ENCODE assay signal across 28 cellular contexts in the genomic region with DNA sequence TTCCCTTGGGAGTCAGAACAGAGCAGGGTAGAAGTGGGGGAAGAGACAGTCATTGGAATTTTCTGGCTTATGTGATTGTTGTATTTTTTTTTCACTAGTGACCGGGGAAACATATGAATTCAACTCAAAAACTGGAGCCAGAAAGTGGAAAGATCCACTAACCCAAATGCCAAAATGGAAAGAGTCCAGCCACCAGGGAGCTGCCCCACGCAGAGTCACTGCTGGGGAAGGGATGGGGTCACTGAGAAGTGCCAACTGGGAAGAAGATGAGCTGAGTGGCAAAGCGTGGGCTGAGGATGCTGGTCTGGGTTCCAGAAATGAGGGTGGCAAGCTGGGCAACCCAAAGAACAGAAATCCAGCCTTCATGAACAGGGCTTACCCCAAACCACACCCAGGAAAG.
A peak's percentile ranks its signal among the peaks of the same experiment; 100 is the strongest.
DNase-seq lines count a peak whose midpoint lies in the region; FAIRE-seq and TF ChIP-seq lines count a peak whose summit lies in the region.
"Had no signal": no experiment of that assay in that cellular context is flagged by ENCODE, and none has a peak within 500 bp of the region (broad histone marks: within the 10 kb centered on the region; RNA-seq: fewer than 3 reads in every experiment).

No MANE protein-coding gene starts in this region.

- 84% methylated on average over 3 of the region's 3 CpGs; no CpG with 5 or more reads in 1 of the 2 experiments for WGBS in H1 (ENCODE audit: extremely low coverage in 1 of 2, insufficient coverage in 1 of 2, insufficient read length in 1 of 2, insufficient replicate concordance in 2 of 2, low coverage in 1 of 2, low lambda C conversion rate in 2 of 2, missing lambda C conversion rate in 1 of 2), 2 experiments
- WGBS in sigmoid colon, 2 donors: 89 to 94% methylated on average over 3 of the region's 3 CpGs

- no peak overlapping the region; the same call in 1 of the 2 replicates for H3K18ac ChIP-seq in H1 (ENCODE audit: extremely low read depth, low read length)

- peak overlapping the region; percentile 10 for H3K27ac Mint-ChIP-seq in activated naive CD4-positive, alpha-beta T cell treated with anti-CD3 and anti-CD28 coated beads, Interleukin-2, amount 50 U/mL, for 24 hours
- no peak overlapping the region for H3K27ac Mint-ChIP-seq in activated naive CD4-positive, alpha-beta T cell treated with anti-CD3 and anti-CD28 coated beads, Interleukin-2, amount 10 ng/mL, durations not matched to agents 7 days and 5 days
- H3K27ac Mint-ChIP-seq: CD14-positive monocyte, H9 had no signal

- no peak for DNase-seq in activated naive CD4-positive, alpha-beta T cell treated with anti-CD3 and anti-CD28 coated beads, Interleukin-2, amount 10 ng/mL, durations not matched to agents 7 days and 5 days
- DNase-seq in H1 (ENCODE audit: low read depth in 1 of 2, low spot score in 2 of 2) (no peak), sigmoid colon (peak; percentile 33), GM13977 (ENCODE audit: low spot score) (no peak), KBM-7 (no peak), GM10248 (ENCODE audit: extremely low spot score) (no peak)
- DNase-seq: BE2C; CD8-positive, alpha-beta memory T cell; DMS 273 treated with DMSO at 0.1 percent for 48 hours; EL; GF-D8; H9; KG1; MG63; NCI-H1417; NCI-H1694; NCI-H2081; NCI-H2227 treated with DMSO at 0.1 percent for 48 hours; NCI-H510A; NCI-H69; Right ventricle myocardium superior; RPMI8226 had no signal

- intact Hi-C loops in sigmoid colon (cut with DNase I): no loop called here

- 0 out of 2 replicates have a peak overlapping the region, but pooled peaks have one; percentile 27 for H2BK20ac ChIP-seq in H1 (ENCODE audit: low read length)

- H3K4me3 Mint-ChIP-seq in activated naive CD4-positive, alpha-beta T cell treated with anti-CD3 and anti-CD28 coated beads, Interleukin-2, amount 50 U/mL, for 24 hours: no peak overlapping the region
- H3K4me3 Mint-ChIP-seq in activated naive CD4-positive, alpha-beta T cell treated with anti-CD3 and anti-CD28 coated beads, Interleukin-2, amount 10 ng/mL, durations not matched to agents 7 days and 5 days: no peak overlapping the region
- H3K4me3 Mint-ChIP-seq: CD8-positive, alpha-beta memory T cell; H9 had no signal

- peak overlapping the region; percentile 29; the same call in 1 of the 2 replicates for H2BK12ac ChIP-seq in H1 (ENCODE audit: low read depth, low read length)

- peaks cover 60% of the 10 kb centered on the region for H3K4me1 Mint-ChIP-seq in activated naive CD4-positive, alpha-beta T cell treated with anti-CD3 and anti-CD28 coated beads, Interleukin-2, amount 50 U/mL, for 24 hours
- H3K4me1 Mint-ChIP-seq in activated naive CD4-positive, alpha-beta T cell treated with anti-CD3 and anti-CD28 coated beads, Interleukin-2, amount 10 ng/mL, durations not matched to agents 7 days and 5 days: peaks cover 15% of the 10 kb centered on the region

- no peaks in the 10 kb centered on the region for H3K9me3 ChIP-seq in H1 (ENCODE audit: insufficient read depth in 2 of 2, low read depth in 1 of 2, low read length in 1 of 2)
- no peaks in the 10 kb centered on the region for H3K9me3 ChIP-seq in sigmoid colon
- H3K9me3 ChIP-seq: BE2C, SJSA1 had no signal

- no peak overlapping the region for H2AK5ac ChIP-seq in H1 (ENCODE audit: low read depth, low read length)

- TF ChIP-seq EP300 in H1 (IDR thresholded peaks at IDR 0.05; ENCODE audit: borderline replicate concordance in 1 of 2, low read depth in 2 of 2, low read length in 2 of 2): no peak
- no peak for TF ChIP-seq EP300 in sigmoid colon (IDR thresholded peaks at IDR 0.05)

- TF ChIP-seq CTCF in H1 (IDR thresholded peaks at IDR 0.05; ENCODE audit: control extremely low read depth in 1 of 3, insufficient read depth in 1 of 3, low read depth in 1 of 3, low read length in 3 of 3): no peak
- no peak for TF ChIP-seq CTCF in sigmoid colon (IDR thresholded peaks at IDR 0.05)
- TF ChIP-seq CTCF in GM13977 (IDR thresholded peaks at IDR 0.05; ENCODE audit: extremely low read depth, insufficient read depth, missing control alignments): no peak
- no peak for TF ChIP-seq CTCF in GM10248 (IDR thresholded peaks at IDR 0.05; ENCODE audit: control extremely low read depth, extremely low read depth, low read depth, missing control alignments)

- no peaks in the 10 kb centered on the region for H3K23me2 ChIP-seq in H1 (ENCODE audit: low read depth, low read length)

- no peaks in the 10 kb centered on the region for H3K27me3 Mint-ChIP-seq in activated naive CD4-positive, alpha-beta T cell treated with anti-CD3 and anti-CD28 coated beads, Interleukin-2, amount 50 U/mL, for 24 hours
- H3K27me3 Mint-ChIP-seq in activated naive CD4-positive, alpha-beta T cell treated with anti-CD3 and anti-CD28 coated beads, Interleukin-2, amount 10 ng/mL, durations not matched to agents 7 days and 5 days: peaks cover 20% of the 10 kb centered on the region

- no peaks in the 10 kb centered on the region for H4K20me1 ChIP-seq in H1 (replicated peaks in 1 of 2; ENCODE audit: control insufficient read depth in 1 of 2, insufficient read depth in 2 of 2, low read length in 2 of 2)

- no peak overlapping the region for H4K8ac ChIP-seq in H1 (ENCODE audit: extremely low read depth, insufficient read depth, low read length)

- H3K4ac ChIP-seq in H1 (replicated peaks; ENCODE audit: insufficient read length, low read depth, low read length): no peak overlapping the region

- H3K4me1 ChIP-seq in H1 (replicated peaks in 1 of 4; ENCODE audit: control insufficient read depth in 3 of 4, insufficient read depth in 4 of 4, low read length in 3 of 4): peaks cover 0 to 16% (median 5%) of the 10 kb centered on the region in 4 experiments; a peak in 5 of 7 replicates
- peaks cover 0 to 11% (median 5%) of the 10 kb centered on the region in 4 donors for H3K4me1 ChIP-seq in sigmoid colon
- H3K4me1 ChIP-seq: SJSA1 had no signal

- FAIRE-seq in H1 (lab: Jason Lieb, UNC): no peak
- FAIRE-seq: GM12892, HTR-8/SVneo had no signal

- in situ Hi-C loops in GM13977 (cut with MboI; ENCODE audit: low pct_unique_long_range_greater_than_20kb, low sequenced_read_pairs, unreplicated experiment): no loop called here
- in situ Hi-C loops in KBM-7 (cut with MboI; ENCODE audit: low pct_unique_long_range_greater_than_20kb, low sequenced_read_pairs): loop anchor here (25.0 kb wide), 1 partner anchor 370 kb away; no protein-coding TSS in a partner anchor

- no peak overlapping the region; the same call in 1 of the 2 replicates for H2BK5ac ChIP-seq in H1 (ENCODE audit: low read depth, low read length)

- H3K36me3 Mint-ChIP-seq in activated naive CD4-positive, alpha-beta T cell treated with anti-CD3 and anti-CD28 coated beads, Interleukin-2, amount 50 U/mL, for 24 hours: no peaks in the 10 kb centered on the region
- no peaks in the 10 kb centered on the region for H3K36me3 Mint-ChIP-seq in activated naive CD4-positive, alpha-beta T cell treated with anti-CD3 and anti-CD28 coated beads, Interleukin-2, amount 10 ng/mL, durations not matched to agents 7 days and 5 days
- H3K36me3 Mint-ChIP-seq: CD14-positive monocyte; CD8-positive, alpha-beta memory T cell had no signal

- H3K14ac ChIP-seq in H1 (ENCODE audit: insufficient read length): no peak overlapping the region

- no peak for TF ChIP-seq RAD21 in H1 (IDR thresholded peaks at IDR 0.05 in 1 of 2, conservative IDR thresholded peaks at IDR 0.05 in 1 of 2; ENCODE audit: low read depth in 2 of 2, low read length in 2 of 2)

- no peaks in the 10 kb centered on the region for H3K79me1 ChIP-seq in H1 (ENCODE audit: low read depth, low read length)

- no peak overlapping the region for H3K56ac ChIP-seq in H1 (replicated peaks; ENCODE audit: insufficient read length, low read depth, low read length)

- TF ChIP-seq POLR2A in H1 (IDR thresholded peaks at IDR 0.05; ENCODE audit: control extremely low read depth in 1 of 2, low read depth in 2 of 2, low read length in 2 of 2) (no peak), sigmoid colon (IDR thresholded peaks at IDR 0.05) (no peak)

- H3K9ac ChIP-seq in H1 (replicated peaks in 1 of 4; ENCODE audit: extremely low read depth in 1 of 4, low read depth in 3 of 4, low read length in 3 of 4): no peak overlapping the region

- H3K4me3 ChIP-seq in H1 (ENCODE audit: extremely low read depth in 1 of 4, insufficient read depth in 2 of 4, low read depth in 3 of 4, low read length in 4 of 4): no peak overlapping the region
- no peak overlapping the region for H3K4me3 ChIP-seq in sigmoid colon
- H3K4me3 ChIP-seq: MG63, SJSA1 had no signal

- H2BK120ac ChIP-seq in H1 (replicated peaks; ENCODE audit: low read depth, low read length): no peak overlapping the region

- H2AFZ ChIP-seq in H1 (ENCODE audit: low read length): no peak overlapping the region; the same call in 1 of the 2 replicates

- H3K36me3 ChIP-seq in H1 (ENCODE audit: control insufficient read depth in 2 of 4, insufficient read depth in 4 of 4, low read length in 3 of 4) (no peaks in the 10 kb centered on the region), sigmoid colon (no peaks in the 10 kb centered on the region)
- H3K36me3 ChIP-seq: BE2C, MG63, SJSA1 had no signal

- H3K27me3 ChIP-seq in H1 (replicated peaks in 1 of 4; ENCODE audit: control insufficient read depth in 3 of 4, extremely low read depth in 1 of 4, insufficient read depth in 3 of 4, low read length in 3 of 4) (no peaks in the 10 kb centered on the region), sigmoid colon (no peaks in the 10 kb centered on the region)
- H3K27me3 ChIP-seq: BE2C, MG63 had no signal

- H4K91ac ChIP-seq in H1 (replicated peaks; ENCODE audit: insufficient read length, low read length): peak overlapping the region; percentile 8

- H3K9me3 Mint-ChIP-seq in activated naive CD4-positive, alpha-beta T cell treated with anti-CD3 and anti-CD28 coated beads, Interleukin-2, amount 50 U/mL, for 24 hours: no peaks in the 10 kb centered on the region
- H3K9me3 Mint-ChIP-seq in activated naive CD4-positive, alpha-beta T cell treated with anti-CD3 and anti-CD28 coated beads, Interleukin-2, amount 10 ng/mL, durations not matched to agents 7 days and 5 days: no peaks in the 10 kb centered on the region
- H3K9me3 Mint-ChIP-seq: CD8-positive, alpha-beta memory T cell; H9 had no signal

- H3K27ac ChIP-seq in H1 (ENCODE audit: low read depth, low read length) (no peak overlapping the region), sigmoid colon (no peak overlapping the region)
- H3K27ac ChIP-seq: 22Rv1, SJSA1 had no signal

- no peak overlapping the region for H4K5ac ChIP-seq in H1 (ENCODE audit: insufficient read length, low read depth, low read length)

- H2BK15ac ChIP-seq in H1 (ENCODE audit: low read length): 0 out of 2 replicates have a peak overlapping the region, but pooled peaks have one; percentile 94

- H3K79me2 ChIP-seq in H1 (ENCODE audit: control insufficient read depth in 1 of 2, insufficient read depth in 2 of 2, low read length in 2 of 2): no peaks in the 10 kb centered on the region

- H3K4me2 ChIP-seq in H1 (ENCODE audit: insufficient read depth in 1 of 2, low read depth in 2 of 2, low read length in 2 of 2): no peak overlapping the region

- POLR2A ChIA-PET in H1 (lab: Charles Lee; ENCODE audit: partially characterized antibody) (interaction anchor here (0.7 kb wide), 1 partner anchor 270 kb away, joined by 3 read pairs; no protein-coding TSS in a partner anchor), GM10248 (lab: Yijun Ruan, JAX) (no interaction called here)

- CTCF ChIA-PET in activated naive CD4-positive, alpha-beta T cell treated with anti-CD3 and anti-CD28 coated beads, Interleukin-2, amount 10 ng/mL, durations not matched to agents 7 days and 5 days (lab: Charles Lee): interaction anchor here (4.5 kb wide), 1 partner anchor 9 kb away, joined by 32 read pairs; no protein-coding TSS in a partner anchor
- CTCF ChIA-PET in H1 (lab: Charles Lee; ENCODE audit: partially characterized antibody): interaction anchor here (1.1 to 18.0 kb wide), 4 partner anchors 10 to 1149 kb away, joined by 3 to 265 read pairs (median 4); no protein-coding TSS in a partner anchor
- CTCF ChIA-PET in GM10248 (lab: Yijun Ruan, JAX): no interaction called here

- H3K23ac ChIP-seq in H1 (ENCODE audit: insufficient read length): no peak overlapping the region
